Comparison of ENCODE assay signal across 8 cellular contexts in the genomic region with DNA sequence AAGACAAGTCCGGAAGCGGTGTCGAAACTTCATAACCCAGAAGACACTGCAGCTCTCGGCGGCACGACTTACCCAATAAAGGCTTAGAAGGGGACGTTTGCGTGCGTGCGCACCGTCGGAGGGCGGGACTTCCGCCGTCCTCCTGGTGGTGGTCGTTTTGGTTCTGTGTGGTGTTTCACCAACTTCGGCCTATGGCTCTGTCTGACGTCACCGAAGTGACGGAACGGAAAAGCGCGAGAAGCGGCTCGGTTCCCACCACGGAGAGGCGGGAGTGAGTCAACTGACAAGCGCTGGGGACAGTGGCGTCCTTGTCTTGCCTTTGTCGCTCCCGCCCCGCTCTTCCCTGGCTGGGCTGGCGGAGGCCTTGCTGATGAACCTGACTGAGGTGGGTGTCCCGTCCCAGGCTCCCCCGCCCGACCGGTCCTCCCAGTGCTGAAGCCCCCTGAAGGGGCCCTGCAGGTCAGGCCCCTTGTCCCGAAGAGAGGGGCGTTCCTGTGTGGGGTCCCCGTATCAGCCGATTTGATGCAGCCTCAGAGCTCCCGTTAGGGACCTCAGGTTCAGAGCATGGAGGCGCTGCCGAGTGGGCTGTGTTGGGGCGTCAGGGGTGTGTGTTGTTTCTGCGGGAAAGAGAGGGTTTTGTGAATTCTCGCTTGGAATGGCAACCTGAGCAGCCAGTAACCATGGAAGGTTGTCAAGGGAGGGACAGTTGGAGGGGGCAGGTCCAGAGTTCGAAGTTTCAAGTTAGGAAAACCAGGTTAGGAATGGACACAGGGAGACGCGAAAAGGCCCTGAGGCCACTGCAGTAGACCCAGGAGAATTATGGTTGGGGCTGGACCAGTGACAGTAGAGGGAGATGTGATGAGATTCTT. TPM values are rescaled to one million over a fixed set of nuclear protein-coding genes. Genes with fewer than 3 reads are reported as not detected.
A peak's percentile ranks its signal among the peaks of the same experiment; 100 is the strongest.
DNase-seq lines count a peak whose midpoint lies in the region; ATAC-seq and TF ChIP-seq lines count a peak whose summit lies in the region.

ZNF548 (plus strand) TSS at position 125 of the 869 bp plus-strand sequence; CDS start at position 371, 246 bp downstream.

- peaks cover 29% of the 10 kb centered on the region for H3K36me3 ChIP-seq in PC-3 (ENCODE audit: low read depth, low read length)

- H3K36me3 Mint-ChIP-seq in IgD-negative memory B cell = peaks cover 12% of the 10 kb centered on the region

- H3K4me1 Mint-ChIP-seq in IgD-negative memory B cell = peaks cover 21 to 30% (median 25%) of the 10 kb centered on the region in 3 donors

- DNase-seq in DMS153 treated with DMSO at 0.1 percent for 48 hours (lab: John Stamatoyannopoulos, UW; ENCODE audit: unreplicated experiment) = peak; percentile 93
- peak; percentile 98 for DNase-seq in PC-3
- peak; percentile 94 for DNase-seq in activated T-cell treated with anti-CD3 and anti-CD28 coated beads for 48 hours (ENCODE audit: low read depth)
- peak; percentile 81 for DNase-seq in epithelial cell of prostate (ENCODE audit: low read depth, low spot score)
- peak; percentile 96 for DNase-seq in mucosa of gallbladder (ENCODE audit: low spot score)
- DNase-seq in stimulated activated CD8-positive, alpha-beta memory T cell treated with anti-CD3 and anti-CD28 coated beads, Interleukin-4, amount 100 ng/mL, for 4 hours (ENCODE audit: low read depth in 2 of 2, low spot score in 1 of 2) = peak; percentile 98

- peak; percentile 96 for ATAC-seq in GM21529 (IDR thresholded peaks at IDR 0.05; ENCODE audit: unreplicated experiment)
- peak; percentile 99 for ATAC-seq in PC-3

- H3K9me3 ChIP-seq in PC-3 (ENCODE audit: low read length) = peaks cover 5% of the 10 kb centered on the region

- H3K27ac ChIP-seq in PC-3 (ENCODE audit: low read length) (peak within 1 kb of the TSS; percentile 38), epithelial cell of prostate (peak within 1 kb of the TSS; percentile 53)

- H3K9me3 Mint-ChIP-seq in IgD-negative memory B cell = peaks cover 6 to 20% (median 13%) of the 10 kb centered on the region in 3 donors

- TSS peak; percentile 69 for BruUV-seq in PC-3 (replicated peaks; lab: Mats Ljungman, UMichigan)

- H3K9ac ChIP-seq in PC-3 (ENCODE audit: low read length) = peak within 1 kb of the TSS; percentile 79

- peak within 1 kb of the TSS; percentile 85 to 99 (median 98) for H3K27ac Mint-ChIP-seq in IgD-negative memory B cell

- POLR2A ChIA-PET in PC-3 (lab: Charles Lee; ENCODE audit: unreplicated experiment) = interaction anchor here (0.5 kb wide), 2 partner anchors 149 to 974 kb away, joined by 3 read pairs; partner anchors contain the start of gene ZNF805

- H3K9me2 ChIP-seq in PC-3 (replicated peaks; ENCODE audit: low read length) = no peaks in the 10 kb centered on the region

- H2AFZ ChIP-seq in PC-3 (ENCODE audit: low read length) = peak within 1 kb of the TSS; percentile 80

- H4K20me1 ChIP-seq in PC-3 (ENCODE audit: low read length) = no peaks in the 10 kb centered on the region

- intact Hi-C loops in PC-3 (cut with micrococcal nuclease) = loop anchor here (1.0 kb wide), 1 partner anchor 21 kb away; the partner anchor contains the start of gene ZNF17

- no peaks in the 10 kb centered on the region for H3F3A ChIP-seq in PC-3 (ENCODE audit: low read length, unreplicated experiment)

- H3K27me3 ChIP-seq in PC-3 (ENCODE audit: low read length) = no peaks in the 10 kb centered on the region

- H3K4me3 Mint-ChIP-seq in IgD-negative memory B cell = peak within 1 kb of the TSS; percentile 87 to 99 (median 96)

- H3K4me1 ChIP-seq in PC-3 (ENCODE audit: insufficient read depth, low read length) = peaks cover 18% of the 10 kb centered on the region

- peaks cover 51% of the 10 kb centered on the region for H3K79me2 ChIP-seq in PC-3 (ENCODE audit: low read length)

- H3K4me2 ChIP-seq in PC-3 (ENCODE audit: low read length) = peak within 1 kb of the TSS; percentile 91

- H3K4me3 ChIP-seq in PC-3 (ENCODE audit: low read length) = peak within 1 kb of the TSS; percentile 82

- no peaks in the 10 kb centered on the region for H3K27me3 Mint-ChIP-seq in IgD-negative memory B cell

- CTCF ChIA-PET in PC-3 (lab: Charles Lee) = no interaction called here

- peak; percentile 25; the same call in 1 of the 2 replicates for TF ChIP-seq CTCF in PC-3 (conservative IDR thresholded peaks at IDR 0.05; ENCODE audit: low read depth, low read length)

RNA-seq across cellular contexts. Expression of gene ZNF548, which starts in this region (rescaled TPM):
- 12.7 TPM for polyA plus RNA-seq in IgD-negative memory B cell
- total RNA-seq in PC-3 (2014; rRNA removed) (14.4 and 21.8 TPM in 2 replicates), mucosa of gallbladder (23.5 TPM)

Comparison
In these comparisons a context has a peak if more than half of its experiments do, and no peak if none do; other contexts are left out.
1. Peak in every context shown above with its lines: DNase-seq, ATAC-seq, H3K4me3 ChIP-seq and H3K27ac ChIP-seq.